24 cellular contexts compared by ENCODE assay signal in genomic region chr18:40875101-40875500, GRCh38.
"Had no signal": no experiment of that assay in that cellular context is flagged by ENCODE, and none has a peak within 500 bp of the region (broad histone marks: within the 10 kb centered on the region; RNA-seq: fewer than 3 reads in every experiment).

No MANE protein-coding gene starts in this region.

- H3K27me3 ChIP-seq: foreskin keratinocyte, thyroid gland had no signal

- H3K36me3 Mint-ChIP-seq: activated CD8-positive, alpha-beta memory T cell treated with anti-CD3 and anti-CD28 coated beads, Interleukin-2, amount 10 ng/mL, durations not matched to agents 7 days and 5 days; activated naive CD8-positive, alpha-beta T cell treated with anti-CD3 and anti-CD28 coated beads for 36 hours had no signal

- H3K4me3 ChIP-seq: lung, thyroid gland had no signal

- DNase-seq: activated CD4-positive, alpha-beta memory T cell treated with anti-CD3 and anti-CD28 coated beads, Interleukin-2, amount 10 ng/mL, durations not matched to agents 7 days and 5 days; activated CD4-positive, alpha-beta T cell treated with anti-CD3 and anti-CD28 coated beads for 36 hours; activated CD8-positive, alpha-beta memory T cell treated with anti-CD3 and anti-CD28 coated beads, Interleukin-2, amount 10 ng/mL, durations not matched to agents 7 days and 5 days; activated naive CD4-positive, alpha-beta T cell; activated naive CD8-positive, alpha-beta T cell treated with anti-CD3 and anti-CD28 coated beads for 36 hours; amniotic stem cell; caudate nucleus; endodermal cell; foreskin keratinocyte; glutamatergic neuron; hippocampal formation; left colon; midbrain; nephron progenitor cell; nucleus accumbens; posterior cingulate gyrus; retina; stimulated activated CD4-positive, alpha-beta T cell treated with anti-CD3 and anti-CD28 coated beads, Interleukin-12 subunit alpha, Interleukin-12 subunit beta, amount 100 ng/mL, for 4 hours; stimulated activated CD4-positive, alpha-beta T cell treated with anti-CD3 and anti-CD28 coated beads, Interleukin-1b, Interleukin-23, amount 100 ng/mL, for 48 hours; stimulated activated naive CD4-positive, alpha-beta T cell treated with Interleukin-2 at 50 U/mL for 16 hours; thyroid gland; WERI-Rb-1 had no signal

- H3K36me3 ChIP-seq: thyroid gland, WERI-Rb-1 had no signal

- H3K9me3 Mint-ChIP-seq: endodermal cell, nephron progenitor cell had no signal

- H3K4me1 ChIP-seq: thyroid gland had no signal

- H3K27ac Mint-ChIP-seq: activated CD4-positive, alpha-beta memory T cell treated with anti-CD3 and anti-CD28 coated beads, Interleukin-2, amount 10 ng/mL, durations not matched to agents 7 days and 5 days; activated CD4-positive, alpha-beta T cell treated with anti-CD3 and anti-CD28 coated beads for 36 hours; activated CD8-positive, alpha-beta memory T cell treated with anti-CD3 and anti-CD28 coated beads, Interleukin-2, amount 10 ng/mL, durations not matched to agents 7 days and 5 days; activated naive CD8-positive, alpha-beta T cell treated with anti-CD3 and anti-CD28 coated beads for 36 hours; activated T-helper 17 cell treated with anti-CD3 and anti-CD28 coated beads, Interleukin-2, amount 50 U/mL, for 72 hours; endodermal cell; nephron progenitor cell had no signal

- H3K4me3 Mint-ChIP-seq: activated CD4-positive, alpha-beta memory T cell treated with anti-CD3 and anti-CD28 coated beads, Interleukin-2, amount 10 ng/mL, durations not matched to agents 7 days and 5 days; activated CD4-positive, alpha-beta T cell treated with anti-CD3 and anti-CD28 coated beads for 36 hours; activated CD8-positive, alpha-beta memory T cell treated with anti-CD3 and anti-CD28 coated beads, Interleukin-2, amount 10 ng/mL, durations not matched to agents 7 days and 5 days; activated naive CD8-positive, alpha-beta T cell treated with anti-CD3 and anti-CD28 coated beads for 36 hours; activated T-helper 17 cell treated with anti-CD3 and anti-CD28 coated beads, Interleukin-2, amount 50 U/mL, for 72 hours; endodermal cell; nephron progenitor cell had no signal

- H3K4me1 Mint-ChIP-seq: activated CD4-positive, alpha-beta memory T cell treated with anti-CD3 and anti-CD28 coated beads, Interleukin-2, amount 10 ng/mL, durations not matched to agents 7 days and 5 days; activated CD4-positive, alpha-beta T cell treated with anti-CD3 and anti-CD28 coated beads for 36 hours; activated CD8-positive, alpha-beta memory T cell treated with anti-CD3 and anti-CD28 coated beads, Interleukin-2, amount 10 ng/mL, durations not matched to agents 7 days and 5 days; activated naive CD8-positive, alpha-beta T cell treated with anti-CD3 and anti-CD28 coated beads for 36 hours; activated T-helper 17 cell treated with anti-CD3 and anti-CD28 coated beads, Interleukin-2, amount 50 U/mL, for 72 hours; endodermal cell; nephron progenitor cell had no signal

- H3K9me3 ChIP-seq: thyroid gland had no signal

- ATAC-seq: activated CD4-positive, alpha-beta T cell treated with anti-CD3 and anti-CD28 coated beads for 36 hours; activated CD8-positive, alpha-beta memory T cell treated with anti-CD3 and anti-CD28 coated beads, Interleukin-2, amount 10 ng/mL, durations not matched to agents 7 days and 5 days; activated T-helper 17 cell treated with anti-CD3 and anti-CD28 coated beads, Interleukin-2, amount 50 U/mL, for 72 hours; left colon had no signal

- H3K27me3 Mint-ChIP-seq: activated CD4-positive, alpha-beta memory T cell treated with anti-CD3 and anti-CD28 coated beads, Interleukin-2, amount 10 ng/mL, durations not matched to agents 7 days and 5 days; activated CD4-positive, alpha-beta T cell treated with anti-CD3 and anti-CD28 coated beads for 36 hours; activated CD8-positive, alpha-beta memory T cell treated with anti-CD3 and anti-CD28 coated beads, Interleukin-2, amount 10 ng/mL, durations not matched to agents 7 days and 5 days; activated naive CD8-positive, alpha-beta T cell treated with anti-CD3 and anti-CD28 coated beads for 36 hours; activated T-helper 17 cell treated with anti-CD3 and anti-CD28 coated beads, Interleukin-2, amount 50 U/mL, for 72 hours had no signal

- H3K27ac ChIP-seq: foreskin keratinocyte, thyroid gland, WERI-Rb-1 had no signal
